ENCODE assay signal across 1 cellular context in the genomic region with DNA sequence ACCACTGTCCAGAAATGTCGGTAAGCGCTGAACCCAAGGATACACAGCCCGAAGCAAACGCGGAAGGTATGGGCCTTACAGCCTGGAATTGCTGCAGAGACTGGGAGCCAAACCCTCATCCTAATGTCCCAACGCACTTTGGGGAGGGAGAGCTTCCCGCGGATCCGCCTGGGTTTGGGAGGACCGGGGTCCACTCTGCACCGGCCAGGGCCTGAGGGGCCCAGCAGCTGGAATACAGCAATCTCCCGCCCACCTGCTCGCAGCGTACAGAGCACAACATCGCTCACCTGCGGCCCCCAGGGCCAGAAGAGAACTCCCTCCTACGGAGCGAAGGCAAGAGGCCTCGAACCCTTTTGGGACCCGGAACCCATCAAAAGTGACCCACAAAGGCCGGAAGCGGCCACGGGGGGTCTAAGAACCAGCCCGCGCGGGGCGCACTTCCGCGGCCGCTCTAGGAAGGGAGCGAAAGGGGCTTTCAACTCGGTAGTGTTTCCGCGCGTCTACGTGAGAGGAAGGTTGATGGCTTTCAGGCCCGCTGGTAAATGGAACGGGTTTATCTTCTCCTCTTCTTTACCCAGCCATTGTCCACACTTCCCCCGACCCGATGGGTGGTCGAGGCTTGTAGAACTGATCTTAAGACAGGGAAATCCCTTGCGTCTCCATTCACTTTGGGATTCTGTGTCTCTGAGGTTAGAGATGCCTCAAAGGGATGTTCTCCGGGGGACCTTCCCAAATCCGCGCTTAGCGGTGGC.
TF ChIP-seq lines count a peak whose summit lies in the region.

TSS of gene ZSCAN12 (minus strand) at position 378 of the 752 bp plus-strand sequence. CDS start 1,342 bp downstream, outside the sequence.

TF ChIP-seq in IMR-90, 13 proteins besides CTCF, POLR2A, EP300 and RAD21 (continued from another document):
- TF ChIP-seq ELK1 (IDR thresholded peaks at IDR 0.05; ENCODE audit: borderline replicate concordance, low read depth, low read length) (no peak), BHLHE40 (IDR thresholded peaks at IDR 0.05; ENCODE audit: low read depth, low read length) (peak; percentile 80), MAZ (IDR thresholded peaks at IDR 0.05; ENCODE audit: borderline replicate concordance, low read depth, low read length) (peak; percentile 66), SMC3 (IDR thresholded peaks at IDR 0.05; ENCODE audit: low read depth, low read length) (no peak), RCOR1 (IDR thresholded peaks at IDR 0.05; ENCODE audit: insufficient replicate concordance, low read length) (peak; percentile 27)
TF ChIP-seq in IMR-90: peak in this region for 4.
